ENCODE assay signal across 2 cellular contexts in the genomic region with DNA sequence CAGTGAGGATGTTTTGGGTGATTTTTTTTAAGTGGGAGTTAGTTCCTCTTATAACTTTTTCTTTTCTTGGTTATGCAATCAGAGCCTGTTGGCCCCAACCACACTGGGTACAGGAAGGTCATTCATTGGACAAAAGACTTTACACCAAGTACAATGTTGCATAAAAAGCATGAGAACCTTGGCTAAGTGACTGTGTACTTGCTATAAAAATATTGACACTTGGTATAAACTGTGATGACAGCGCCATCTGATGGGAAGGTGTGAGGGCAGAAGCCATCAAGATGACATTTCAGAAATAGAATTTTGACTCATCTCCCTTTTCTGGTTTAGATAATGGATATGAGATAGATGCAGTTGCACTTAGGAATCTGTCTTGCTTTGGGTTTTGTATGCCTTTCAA.
TF ChIP-seq lines count a peak whose summit lies in the region.

No MANE protein-coding gene starts in this region.

TF ChIP-seq in HEK293, 187 proteins besides CTCF, POLR2A, EP300 and RAD21 (continued from another document):
- peak; percentile 72; the same call in 1 of the 2 replicates for TF ChIP-seq ZNF2 (tag by site-specific recombination; IDR thresholded peaks at IDR 0.05)
- no peak for TF ChIP-seq ZNF549 (tag by site-specific recombination; IDR thresholded peaks at IDR 0.05)
- TF ChIP-seq ZSCAN30 (tag by site-specific recombination; IDR thresholded peaks at IDR 0.05): 0 out of 2 replicates have a peak, but pooled peaks have one; percentile 38
- TF ChIP-seq, protein P1, sequence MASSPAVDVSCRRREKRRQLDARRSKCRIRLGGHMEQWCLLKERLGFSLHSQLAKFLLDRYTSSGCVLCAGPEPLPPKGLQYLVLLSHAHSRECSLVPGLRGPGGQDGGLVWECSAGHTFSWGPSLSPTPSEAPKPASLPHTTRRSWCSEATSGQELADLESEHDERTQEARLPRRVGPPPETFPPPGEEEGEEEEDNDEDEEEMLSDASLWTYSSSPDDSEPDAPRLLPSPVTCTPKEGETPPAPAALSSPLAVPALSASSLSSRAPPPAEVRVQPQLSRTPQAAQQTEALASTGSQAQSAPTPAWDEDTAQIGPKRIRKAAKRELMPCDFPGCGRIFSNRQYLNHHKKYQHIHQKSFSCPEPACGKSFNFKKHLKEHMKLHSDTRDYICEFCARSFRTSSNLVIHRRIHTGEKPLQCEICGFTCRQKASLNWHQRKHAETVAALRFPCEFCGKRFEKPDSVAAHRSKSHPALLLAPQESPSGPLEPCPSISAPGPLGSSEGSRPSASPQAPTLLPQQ (tag by site-specific recombination; IDR thresholded peaks at IDR 0.05): no peak
- TF ChIP-seq ZNF654 (tag by site-specific recombination; IDR thresholded peaks at IDR 0.05; ENCODE audit: low read depth): peak; percentile 94
- TF ChIP-seq, protein P2, sequence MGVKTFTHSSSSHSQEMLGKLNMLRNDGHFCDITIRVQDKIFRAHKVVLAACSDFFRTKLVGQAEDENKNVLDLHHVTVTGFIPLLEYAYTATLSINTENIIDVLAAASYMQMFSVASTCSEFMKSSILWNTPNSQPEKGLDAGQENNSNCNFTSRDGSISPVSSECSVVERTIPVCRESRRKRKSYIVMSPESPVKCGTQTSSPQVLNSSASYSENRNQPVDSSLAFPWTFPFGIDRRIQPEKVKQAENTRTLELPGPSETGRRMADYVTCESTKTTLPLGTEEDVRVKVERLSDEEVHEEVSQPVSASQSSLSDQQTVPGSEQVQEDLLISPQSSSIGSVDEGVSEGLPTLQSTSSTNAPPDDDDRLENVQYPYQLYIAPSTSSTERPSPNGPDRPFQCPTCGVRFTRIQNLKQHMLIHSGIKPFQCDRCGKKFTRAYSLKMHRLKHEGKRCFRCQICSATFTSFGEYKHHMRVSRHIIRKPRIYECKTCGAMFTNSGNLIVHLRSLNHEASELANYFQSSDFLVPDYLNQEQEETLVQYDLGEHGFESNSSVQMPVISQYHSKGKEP (tag by site-specific recombination; IDR thresholded peaks at IDR 0.05): no peak

TF ChIP-seq in WTC11, 78 proteins besides CTCF, POLR2A, EP300 and RAD21:
- TF ChIP-seq, protein P3, sequence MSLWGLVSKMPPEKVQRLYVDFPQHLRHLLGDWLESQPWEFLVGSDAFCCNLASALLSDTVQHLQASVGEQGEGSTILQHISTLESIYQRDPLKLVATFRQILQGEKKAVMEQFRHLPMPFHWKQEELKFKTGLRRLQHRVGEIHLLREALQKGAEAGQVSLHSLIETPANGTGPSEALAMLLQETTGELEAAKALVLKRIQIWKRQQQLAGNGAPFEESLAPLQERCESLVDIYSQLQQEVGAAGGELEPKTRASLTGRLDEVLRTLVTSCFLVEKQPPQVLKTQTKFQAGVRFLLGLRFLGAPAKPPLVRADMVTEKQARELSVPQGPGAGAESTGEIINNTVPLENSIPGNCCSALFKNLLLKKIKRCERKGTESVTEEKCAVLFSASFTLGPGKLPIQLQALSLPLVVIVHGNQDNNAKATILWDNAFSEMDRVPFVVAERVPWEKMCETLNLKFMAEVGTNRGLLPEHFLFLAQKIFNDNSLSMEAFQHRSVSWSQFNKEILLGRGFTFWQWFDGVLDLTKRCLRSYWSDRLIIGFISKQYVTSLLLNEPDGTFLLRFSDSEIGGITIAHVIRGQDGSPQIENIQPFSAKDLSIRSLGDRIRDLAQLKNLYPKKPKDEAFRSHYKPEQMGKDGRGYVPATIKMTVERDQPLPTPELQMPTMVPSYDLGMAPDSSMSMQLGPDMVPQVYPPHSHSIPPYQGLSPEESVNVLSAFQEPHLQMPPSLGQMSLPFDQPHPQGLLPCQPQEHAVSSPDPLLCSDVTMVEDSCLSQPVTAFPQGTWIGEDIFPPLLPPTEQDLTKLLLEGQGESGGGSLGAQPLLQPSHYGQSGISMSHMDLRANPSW (CRISPR knock-in tag; conservative IDR thresholded peaks at IDR 0.05; ENCODE audit: low read depth): no peak
- TF ChIP-seq, protein P4, sequence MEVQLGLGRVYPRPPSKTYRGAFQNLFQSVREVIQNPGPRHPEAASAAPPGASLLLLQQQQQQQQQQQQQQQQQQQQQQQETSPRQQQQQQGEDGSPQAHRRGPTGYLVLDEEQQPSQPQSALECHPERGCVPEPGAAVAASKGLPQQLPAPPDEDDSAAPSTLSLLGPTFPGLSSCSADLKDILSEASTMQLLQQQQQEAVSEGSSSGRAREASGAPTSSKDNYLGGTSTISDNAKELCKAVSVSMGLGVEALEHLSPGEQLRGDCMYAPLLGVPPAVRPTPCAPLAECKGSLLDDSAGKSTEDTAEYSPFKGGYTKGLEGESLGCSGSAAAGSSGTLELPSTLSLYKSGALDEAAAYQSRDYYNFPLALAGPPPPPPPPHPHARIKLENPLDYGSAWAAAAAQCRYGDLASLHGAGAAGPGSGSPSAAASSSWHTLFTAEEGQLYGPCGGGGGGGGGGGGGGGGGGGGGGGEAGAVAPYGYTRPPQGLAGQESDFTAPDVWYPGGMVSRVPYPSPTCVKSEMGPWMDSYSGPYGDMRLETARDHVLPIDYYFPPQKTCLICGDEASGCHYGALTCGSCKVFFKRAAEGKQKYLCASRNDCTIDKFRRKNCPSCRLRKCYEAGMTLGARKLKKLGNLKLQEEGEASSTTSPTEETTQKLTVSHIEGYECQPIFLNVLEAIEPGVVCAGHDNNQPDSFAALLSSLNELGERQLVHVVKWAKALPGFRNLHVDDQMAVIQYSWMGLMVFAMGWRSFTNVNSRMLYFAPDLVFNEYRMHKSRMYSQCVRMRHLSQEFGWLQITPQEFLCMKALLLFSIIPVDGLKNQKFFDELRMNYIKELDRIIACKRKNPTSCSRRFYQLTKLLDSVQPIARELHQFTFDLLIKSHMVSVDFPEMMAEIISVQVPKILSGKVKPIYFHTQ (CRISPR knock-in tag; IDR thresholded peaks at IDR 0.05): no peak
- TF ChIP-seq, protein P5, sequence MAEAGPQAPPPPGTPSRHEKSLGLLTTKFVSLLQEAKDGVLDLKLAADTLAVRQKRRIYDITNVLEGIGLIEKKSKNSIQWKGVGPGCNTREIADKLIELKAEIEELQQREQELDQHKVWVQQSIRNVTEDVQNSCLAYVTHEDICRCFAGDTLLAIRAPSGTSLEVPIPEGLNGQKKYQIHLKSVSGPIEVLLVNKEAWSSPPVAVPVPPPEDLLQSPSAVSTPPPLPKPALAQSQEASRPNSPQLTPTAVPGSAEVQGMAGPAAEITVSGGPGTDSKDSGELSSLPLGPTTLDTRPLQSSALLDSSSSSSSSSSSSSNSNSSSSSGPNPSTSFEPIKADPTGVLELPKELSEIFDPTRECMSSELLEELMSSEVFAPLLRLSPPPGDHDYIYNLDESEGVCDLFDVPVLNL (CRISPR knock-in tag; IDR thresholded peaks at IDR 0.05; ENCODE audit: borderline replicate concordance, low read depth): no peak
- TF ChIP-seq ATF1 (CRISPR knock-in tag; IDR thresholded peaks at IDR 0.05) (no peak), HMGA2 (CRISPR knock-in tag; IDR thresholded peaks at IDR 0.05) (no peak), NR1H2 (CRISPR knock-in tag; IDR thresholded peaks at IDR 0.05) (no peak), ZNF416 (CRISPR knock-in tag; IDR thresholded peaks at IDR 0.05) (no peak), ZNF232 (CRISPR knock-in tag; IDR thresholded peaks at IDR 0.05) (no peak), FOXK1 (CRISPR knock-in tag; IDR thresholded peaks at IDR 0.05) (no peak), EMX1 (CRISPR knock-in tag; IDR thresholded peaks at IDR 0.05) (no peak), RELA (CRISPR knock-in tag; IDR thresholded peaks at IDR 0.05; ENCODE audit: borderline replicate concordance) (no peak), NFE2L1 (CRISPR knock-in tag; IDR thresholded peaks at IDR 0.05) (no peak), SMAD3 (CRISPR knock-in tag; IDR thresholded peaks at IDR 0.05; ENCODE audit: borderline replicate concordance) (no peak), OVOL2 (CRISPR knock-in tag; IDR thresholded peaks at IDR 0.05; ENCODE audit: borderline replicate concordance) (no peak)
- TF ChIP-seq, protein P6, sequence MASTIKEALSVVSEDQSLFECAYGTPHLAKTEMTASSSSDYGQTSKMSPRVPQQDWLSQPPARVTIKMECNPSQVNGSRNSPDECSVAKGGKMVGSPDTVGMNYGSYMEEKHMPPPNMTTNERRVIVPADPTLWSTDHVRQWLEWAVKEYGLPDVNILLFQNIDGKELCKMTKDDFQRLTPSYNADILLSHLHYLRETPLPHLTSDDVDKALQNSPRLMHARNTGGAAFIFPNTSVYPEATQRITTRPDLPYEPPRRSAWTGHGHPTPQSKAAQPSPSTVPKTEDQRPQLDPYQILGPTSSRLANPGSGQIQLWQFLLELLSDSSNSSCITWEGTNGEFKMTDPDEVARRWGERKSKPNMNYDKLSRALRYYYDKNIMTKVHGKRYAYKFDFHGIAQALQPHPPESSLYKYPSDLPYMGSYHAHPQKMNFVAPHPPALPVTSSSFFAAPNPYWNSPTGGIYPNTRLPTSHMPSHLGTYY (CRISPR knock-in tag; IDR thresholded peaks at IDR 0.05): no peak
- TF ChIP-seq, protein P7, sequence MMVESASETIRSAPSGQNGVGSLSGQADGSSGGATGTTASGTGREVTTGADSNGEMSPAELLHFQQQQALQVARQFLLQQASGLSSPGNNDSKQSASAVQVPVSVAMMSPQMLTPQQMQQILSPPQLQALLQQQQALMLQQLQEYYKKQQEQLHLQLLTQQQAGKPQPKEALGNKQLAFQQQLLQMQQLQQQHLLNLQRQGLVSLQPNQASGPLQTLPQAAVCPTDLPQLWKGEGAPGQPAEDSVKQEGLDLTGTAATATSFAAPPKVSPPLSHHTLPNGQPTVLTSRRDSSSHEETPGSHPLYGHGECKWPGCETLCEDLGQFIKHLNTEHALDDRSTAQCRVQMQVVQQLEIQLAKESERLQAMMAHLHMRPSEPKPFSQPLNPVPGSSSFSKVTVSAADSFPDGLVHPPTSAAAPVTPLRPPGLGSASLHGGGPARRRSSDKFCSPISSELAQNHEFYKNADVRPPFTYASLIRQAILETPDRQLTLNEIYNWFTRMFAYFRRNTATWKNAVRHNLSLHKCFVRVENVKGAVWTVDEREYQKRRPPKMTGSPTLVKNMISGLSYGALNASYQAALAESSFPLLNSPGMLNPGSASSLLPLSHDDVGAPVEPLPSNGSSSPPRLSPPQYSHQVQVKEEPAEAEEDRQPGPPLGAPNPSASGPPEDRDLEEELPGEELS (CRISPR knock-in tag; IDR thresholded peaks at IDR 0.05): no peak
- TF ChIP-seq, protein P8, sequence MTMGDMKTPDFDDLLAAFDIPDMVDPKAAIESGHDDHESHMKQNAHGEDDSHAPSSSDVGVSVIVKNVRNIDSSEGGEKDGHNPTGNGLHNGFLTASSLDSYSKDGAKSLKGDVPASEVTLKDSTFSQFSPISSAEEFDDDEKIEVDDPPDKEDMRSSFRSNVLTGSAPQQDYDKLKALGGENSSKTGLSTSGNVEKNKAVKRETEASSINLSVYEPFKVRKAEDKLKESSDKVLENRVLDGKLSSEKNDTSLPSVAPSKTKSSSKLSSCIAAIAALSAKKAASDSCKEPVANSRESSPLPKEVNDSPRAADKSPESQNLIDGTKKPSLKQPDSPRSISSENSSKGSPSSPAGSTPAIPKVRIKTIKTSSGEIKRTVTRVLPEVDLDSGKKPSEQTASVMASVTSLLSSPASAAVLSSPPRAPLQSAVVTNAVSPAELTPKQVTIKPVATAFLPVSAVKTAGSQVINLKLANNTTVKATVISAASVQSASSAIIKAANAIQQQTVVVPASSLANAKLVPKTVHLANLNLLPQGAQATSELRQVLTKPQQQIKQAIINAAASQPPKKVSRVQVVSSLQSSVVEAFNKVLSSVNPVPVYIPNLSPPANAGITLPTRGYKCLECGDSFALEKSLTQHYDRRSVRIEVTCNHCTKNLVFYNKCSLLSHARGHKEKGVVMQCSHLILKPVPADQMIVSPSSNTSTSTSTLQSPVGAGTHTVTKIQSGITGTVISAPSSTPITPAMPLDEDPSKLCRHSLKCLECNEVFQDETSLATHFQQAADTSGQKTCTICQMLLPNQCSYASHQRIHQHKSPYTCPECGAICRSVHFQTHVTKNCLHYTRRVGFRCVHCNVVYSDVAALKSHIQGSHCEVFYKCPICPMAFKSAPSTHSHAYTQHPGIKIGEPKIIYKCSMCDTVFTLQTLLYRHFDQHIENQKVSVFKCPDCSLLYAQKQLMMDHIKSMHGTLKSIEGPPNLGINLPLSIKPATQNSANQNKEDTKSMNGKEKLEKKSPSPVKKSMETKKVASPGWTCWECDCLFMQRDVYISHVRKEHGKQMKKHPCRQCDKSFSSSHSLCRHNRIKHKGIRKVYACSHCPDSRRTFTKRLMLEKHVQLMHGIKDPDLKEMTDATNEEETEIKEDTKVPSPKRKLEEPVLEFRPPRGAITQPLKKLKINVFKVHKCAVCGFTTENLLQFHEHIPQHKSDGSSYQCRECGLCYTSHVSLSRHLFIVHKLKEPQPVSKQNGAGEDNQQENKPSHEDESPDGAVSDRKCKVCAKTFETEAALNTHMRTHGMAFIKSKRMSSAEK (CRISPR knock-in tag; IDR thresholded peaks at IDR 0.05; ENCODE audit: borderline replicate concordance): no peak
- TF ChIP-seq, protein P9, sequence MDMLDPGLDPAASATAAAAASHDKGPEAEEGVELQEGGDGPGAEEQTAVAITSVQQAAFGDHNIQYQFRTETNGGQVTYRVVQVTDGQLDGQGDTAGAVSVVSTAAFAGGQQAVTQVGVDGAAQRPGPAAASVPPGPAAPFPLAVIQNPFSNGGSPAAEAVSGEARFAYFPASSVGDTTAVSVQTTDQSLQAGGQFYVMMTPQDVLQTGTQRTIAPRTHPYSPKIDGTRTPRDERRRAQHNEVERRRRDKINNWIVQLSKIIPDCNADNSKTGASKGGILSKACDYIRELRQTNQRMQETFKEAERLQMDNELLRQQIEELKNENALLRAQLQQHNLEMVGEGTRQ (CRISPR knock-in tag; IDR thresholded peaks at IDR 0.05): no peak
